In genomic region chr2:63589148-63589972, GRCh38 we compare ENCODE assay signal across 7 cellular contexts. TPM values are rescaled to one million over a fixed set of nuclear protein-coding genes. Genes with fewer than 3 reads are reported as not detected.
DNase-seq lines count a peak whose midpoint lies in the region; ATAC-seq, FAIRE-seq and TF ChIP-seq lines count a peak whose summit lies in the region.

No MANE protein-coding gene starts in this region.

- TF ChIP-seq CTCF in lower lobe of right lung (IDR thresholded peaks at IDR 0.05) (no peak), upper lobe of left lung (IDR thresholded peaks at IDR 0.05) (no peak)

- no peak for TF ChIP-seq EP300 in upper lobe of left lung (IDR thresholded peaks at IDR 0.05)

- peaks cover 40% of the 10 kb centered on the region for H3K4me1 ChIP-seq in lower lobe of right lung
- peaks cover 16 to 35% (median 24%) of the 10 kb centered on the region in 4 donors for H3K4me1 ChIP-seq in upper lobe of left lung

- no peaks in the 10 kb centered on the region for H3K9me3 ChIP-seq in lower lobe of right lung
- H3K9me3 ChIP-seq in upper lobe of left lung, result no peaks in the 10 kb centered on the region

- TF ChIP-seq POLR2A in GM12892 (IDR thresholded peaks at IDR 0.05; ENCODE audit: low read depth, low read length), result no peak
- TF ChIP-seq POLR2A in upper lobe of left lung (IDR thresholded peaks at IDR 0.05), result no peak

- DNase-seq in GM12892 (ENCODE audit: insufficient read length), result no peak
- peak; percentile 15 for DNase-seq in H7
- peak; percentile 53 for DNase-seq in NCI-H510A treated with DMSO at 0.1 percent for 48 hours (lab: John Stamatoyannopoulos, UW)
- peak; percentile 20 for DNase-seq in cerebellum (ENCODE audit: low spot score)
- DNase-seq in lower lobe of right lung, result no peak
- DNase-seq in upper lobe of left lung, result no peak
- no peak for DNase-seq in NCI-H226

- FAIRE-seq in GM12892 (lab: Jason Lieb, UNC), result peak; percentile 44

- WGBS in upper lobe of left lung, 2 donors, result 8% methylated on average over 24 to 26 of the region's 26 CpGs

- intact Hi-C loops in lower lobe of right lung (cut with DNase I), result no loop called here

- H3K4me3 ChIP-seq in H7 (ENCODE audit: insufficient read depth, low read depth, low read length) (peak overlapping the region; percentile 81), lower lobe of right lung (peak overlapping the region; percentile 94), upper lobe of left lung (peak overlapping the region; percentile 58 to 83 (median 76))

- peak overlapping the region; percentile 82 for H3K27ac ChIP-seq in lower lobe of right lung
- peak overlapping the region; percentile 81 to 88 (median 86) for H3K27ac ChIP-seq in upper lobe of left lung

- H3K36me3 ChIP-seq in H7 (replicated peaks; ENCODE audit: control insufficient read depth, insufficient read depth, low read length) (peaks cover 7% of the 10 kb centered on the region), lower lobe of right lung (peaks cover 15% of the 10 kb centered on the region), upper lobe of left lung (peaks cover 0 to under 1% (median 0%) of the 10 kb centered on the region in 4 donors)

- ATAC-seq in lower lobe of right lung, result peak; percentile 14 to 38
- ATAC-seq in upper lobe of left lung (ENCODE audit: low FRiP score in 2 of 2), result peak; percentile 4 to 40

- H3K27me3 ChIP-seq in H7 (ENCODE audit: control insufficient read depth, insufficient read depth, low read length), result no peaks in the 10 kb centered on the region
- H3K27me3 ChIP-seq in lower lobe of right lung (ENCODE audit: low read depth), result no peaks in the 10 kb centered on the region
- no peaks in the 10 kb centered on the region for H3K27me3 ChIP-seq in upper lobe of left lung

RNA-seq across cellular contexts. Expression of gene MDH1, which starts 0.6 kb away (rescaled TPM):
- 333 TPM for polyA plus RNA-seq in GM12892 (2012; ENCODE audit: missing spikeins)
- total RNA-seq in H7 (2014; rRNA removed; shearing (Covaris generic)), result 290 and 338 TPM in 2 replicates
- total RNA-seq in cerebellum, result 123 TPM
- 123 TPM for total RNA-seq in lower lobe of right lung
- total RNA-seq in upper lobe of left lung, result 100 to 1,000 TPM in 4 of 6 donors, 10 to 100 TPM in 2; 56.6 to 121 (median 104) TPM

RNA-seq across cellular contexts. Expression of gene WDPCP, which starts 1.1 kb away (rescaled TPM):
- polyA plus RNA-seq in GM12892 (2012; ENCODE audit: missing spikeins), result 4.3 TPM
- 2.7 and 3.2 TPM in 2 replicates for total RNA-seq in H7 (2014; rRNA removed; shearing (Covaris generic))
- total RNA-seq in cerebellum (34.7 TPM), lower lobe of right lung (12.3 TPM), upper lobe of left lung (10 to 100 TPM in 4 of 6 donors, 1 to 10 TPM in 2; 9.3 to 20.8 (median 11.5) TPM)

Comparison
In these comparisons a context has a peak if more than half of its experiments do, and no peak if none do; other contexts are left out.
1. DNase-seq: peak in H7 (single experiment), NCI-H510A treated with DMSO at 0.1 percent for 48 hours (single experiment) and cerebellum (single experiment); none in GM12892 (single experiment), lower lobe of right lung (single experiment), upper lobe of left lung (0 of 2) and NCI-H226 (single experiment).
2. Peak in every context shown above with its lines, with median percentiles within 50 percentile points of each other: H3K4me3 ChIP-seq.